In the genomic region with DNA sequence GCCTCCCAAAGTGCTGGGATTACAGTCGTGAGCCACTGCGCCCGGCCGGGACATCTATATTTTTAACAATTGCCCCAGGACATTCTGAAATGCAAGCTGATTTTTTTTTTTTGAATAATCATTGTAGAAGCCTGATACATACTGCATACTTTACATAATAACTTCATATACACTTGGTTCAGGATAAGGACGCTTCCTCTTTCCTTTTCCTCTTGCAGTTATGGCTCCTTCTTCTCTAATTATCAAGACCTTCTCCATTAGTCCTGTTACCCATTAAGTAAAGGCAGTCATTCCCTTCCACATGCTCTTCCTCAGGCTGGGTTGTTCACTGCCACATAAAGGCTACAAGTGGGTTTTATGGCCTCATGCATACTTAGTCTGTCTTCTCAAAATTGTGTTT, we compare ENCODE assay signal across 1 cellular context.
TF ChIP-seq lines count a peak whose summit lies in the region.

No MANE protein-coding gene starts in this region.

TF ChIP-seq in GM23338, 12 proteins besides CTCF, POLR2A, EP300 and RAD21 (continued from another document):
- TF ChIP-seq ZNF462 (CRISPR knock-in tag; IDR thresholded peaks at IDR 0.05), result no peak
